Comparison of ENCODE assay signal across 22 cellular contexts in genomic region chr10:93687737-93688136, GRCh38.
"Had no signal": no experiment of that assay in that cellular context is flagged by ENCODE, and none has a peak within 500 bp of the region (broad histone marks: within the 10 kb centered on the region; RNA-seq: fewer than 3 reads in every experiment).

No MANE protein-coding gene starts in this region.

- H3K27ac Mint-ChIP-seq: immature natural killer cell; naive thymus-derived CD4-positive, alpha-beta T cell had no signal

- H3K27ac ChIP-seq: coronary artery, dorsolateral prefrontal cortex, esophagus squamous epithelium, gastroesophageal sphincter, heart left ventricle, hepatocyte, left lung, lower lobe of right lung had no signal

- H3K27me3 ChIP-seq: dorsolateral prefrontal cortex, esophagus squamous epithelium, gastroesophageal sphincter, heart left ventricle, hepatocyte, left lung had no signal

- H3K27me3 Mint-ChIP-seq: naive thymus-derived CD4-positive, alpha-beta T cell had no signal

- ATAC-seq: esophagus mucosa; gastroesophageal sphincter; heart left ventricle; left cardiac atrium; left lung; left ventricle myocardium superior; lower lobe of right lung; naive thymus-derived CD4-positive, alpha-beta T cell had no signal

- H2AFZ ChIP-seq: hepatocyte had no signal

- H3K4me1 ChIP-seq: esophagus squamous epithelium, gastroesophageal sphincter, heart left ventricle, left lung, lower lobe of right lung had no signal

- H3K4me3 ChIP-seq: coronary artery, dorsolateral prefrontal cortex, esophagus squamous epithelium, gastroesophageal sphincter, heart left ventricle, hepatocyte, left lung, lower lobe of right lung had no signal

- DNase-seq: dermis blood vessel endothelial cell; dorsolateral prefrontal cortex; effector CD4-positive, alpha-beta T cell; effector memory CD4-positive, alpha-beta T cell; esophagus squamous epithelium; foreskin fibroblast; heart left ventricle; hypothalamus; immature natural killer cell; left cardiac atrium; left lung; left ventricle myocardium superior; lower lobe of right lung; mesenchymal stem cell; midbrain; naive thymus-derived CD4-positive, alpha-beta T cell had no signal

- FAIRE-seq: endothelial cell of umbilical vein, keratinocyte had no signal

- H3K9me3 Mint-ChIP-seq: immature natural killer cell; naive thymus-derived CD4-positive, alpha-beta T cell had no signal

- H3K9me3 ChIP-seq: esophagus squamous epithelium, gastroesophageal sphincter, heart left ventricle, left lung, lower lobe of right lung had no signal

- H3K4me2 ChIP-seq: hepatocyte had no signal

- H3K4me3 Mint-ChIP-seq: immature natural killer cell; naive thymus-derived CD4-positive, alpha-beta T cell had no signal
